Comparison of ENCODE assay signal across 1 cellular context in the genomic region with DNA sequence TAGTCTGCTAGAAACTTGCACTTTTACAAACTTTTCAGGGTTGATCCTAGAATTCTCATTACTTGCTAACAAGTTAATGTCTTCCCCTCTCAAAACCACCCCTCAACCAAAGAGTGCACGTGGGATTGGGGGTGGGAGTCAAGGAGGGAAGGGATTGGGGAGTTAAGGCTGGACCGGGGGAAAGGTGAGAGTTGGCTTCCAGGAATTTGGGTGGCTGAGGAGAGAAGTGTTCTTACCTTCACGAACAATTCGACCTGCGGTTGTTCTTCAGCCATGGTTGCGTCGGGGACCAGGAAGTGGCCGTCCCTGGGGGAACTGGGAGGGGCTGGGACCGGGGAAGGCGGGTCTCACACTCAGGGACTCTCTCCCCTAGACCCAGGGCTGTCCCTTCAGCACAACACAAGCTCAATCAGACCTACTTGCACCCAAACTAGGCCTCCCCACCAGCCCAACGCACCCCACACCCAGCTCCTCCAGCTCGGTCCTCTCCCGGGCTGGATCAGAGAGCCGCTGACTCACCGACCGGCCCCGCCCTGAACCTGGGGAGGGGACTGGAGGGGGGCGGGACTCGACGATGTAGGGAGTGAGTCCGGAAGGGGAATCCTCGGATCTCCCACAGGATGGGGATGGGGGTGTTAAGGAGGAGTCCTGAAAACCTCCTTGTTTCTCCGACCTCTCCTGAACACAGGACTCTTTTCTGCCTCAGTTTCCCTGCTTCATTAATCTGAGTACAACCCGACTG.
TF ChIP-seq lines count a peak whose summit lies in the region.

A gene (minus strand): TSS at position 505 of the 742 bp plus-strand sequence. CDS start 230 bp downstream, at position 275.

TF ChIP-seq in HepG2, 621 proteins besides CTCF, POLR2A, EP300 and RAD21 (continued from another document and continues in another):
- TF ChIP-seq, protein P1, sequence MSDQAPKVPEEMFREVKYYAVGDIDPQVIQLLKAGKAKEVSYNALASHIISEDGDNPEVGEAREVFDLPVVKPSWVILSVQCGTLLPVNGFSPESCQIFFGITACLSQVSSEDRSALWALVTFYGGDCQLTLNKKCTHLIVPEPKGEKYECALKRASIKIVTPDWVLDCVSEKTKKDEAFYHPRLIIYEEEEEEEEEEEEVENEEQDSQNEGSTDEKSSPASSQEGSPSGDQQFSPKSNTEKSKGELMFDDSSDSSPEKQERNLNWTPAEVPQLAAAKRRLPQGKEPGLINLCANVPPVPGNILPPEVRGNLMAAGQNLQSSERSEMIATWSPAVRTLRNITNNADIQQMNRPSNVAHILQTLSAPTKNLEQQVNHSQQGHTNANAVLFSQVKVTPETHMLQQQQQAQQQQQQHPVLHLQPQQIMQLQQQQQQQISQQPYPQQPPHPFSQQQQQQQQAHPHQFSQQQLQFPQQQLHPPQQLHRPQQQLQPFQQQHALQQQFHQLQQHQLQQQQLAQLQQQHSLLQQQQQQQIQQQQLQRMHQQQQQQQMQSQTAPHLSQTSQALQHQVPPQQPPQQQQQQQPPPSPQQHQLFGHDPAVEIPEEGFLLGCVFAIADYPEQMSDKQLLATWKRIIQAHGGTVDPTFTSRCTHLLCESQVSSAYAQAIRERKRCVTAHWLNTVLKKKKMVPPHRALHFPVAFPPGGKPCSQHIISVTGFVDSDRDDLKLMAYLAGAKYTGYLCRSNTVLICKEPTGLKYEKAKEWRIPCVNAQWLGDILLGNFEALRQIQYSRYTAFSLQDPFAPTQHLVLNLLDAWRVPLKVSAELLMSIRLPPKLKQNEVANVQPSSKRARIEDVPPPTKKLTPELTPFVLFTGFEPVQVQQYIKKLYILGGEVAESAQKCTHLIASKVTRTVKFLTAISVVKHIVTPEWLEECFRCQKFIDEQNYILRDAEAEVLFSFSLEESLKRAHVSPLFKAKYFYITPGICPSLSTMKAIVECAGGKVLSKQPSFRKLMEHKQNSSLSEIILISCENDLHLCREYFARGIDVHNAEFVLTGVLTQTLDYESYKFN (CRISPR knock-in tag; conservative IDR thresholded peaks at IDR 0.05) = peak; percentile 65
- TF ChIP-seq, protein P2, sequence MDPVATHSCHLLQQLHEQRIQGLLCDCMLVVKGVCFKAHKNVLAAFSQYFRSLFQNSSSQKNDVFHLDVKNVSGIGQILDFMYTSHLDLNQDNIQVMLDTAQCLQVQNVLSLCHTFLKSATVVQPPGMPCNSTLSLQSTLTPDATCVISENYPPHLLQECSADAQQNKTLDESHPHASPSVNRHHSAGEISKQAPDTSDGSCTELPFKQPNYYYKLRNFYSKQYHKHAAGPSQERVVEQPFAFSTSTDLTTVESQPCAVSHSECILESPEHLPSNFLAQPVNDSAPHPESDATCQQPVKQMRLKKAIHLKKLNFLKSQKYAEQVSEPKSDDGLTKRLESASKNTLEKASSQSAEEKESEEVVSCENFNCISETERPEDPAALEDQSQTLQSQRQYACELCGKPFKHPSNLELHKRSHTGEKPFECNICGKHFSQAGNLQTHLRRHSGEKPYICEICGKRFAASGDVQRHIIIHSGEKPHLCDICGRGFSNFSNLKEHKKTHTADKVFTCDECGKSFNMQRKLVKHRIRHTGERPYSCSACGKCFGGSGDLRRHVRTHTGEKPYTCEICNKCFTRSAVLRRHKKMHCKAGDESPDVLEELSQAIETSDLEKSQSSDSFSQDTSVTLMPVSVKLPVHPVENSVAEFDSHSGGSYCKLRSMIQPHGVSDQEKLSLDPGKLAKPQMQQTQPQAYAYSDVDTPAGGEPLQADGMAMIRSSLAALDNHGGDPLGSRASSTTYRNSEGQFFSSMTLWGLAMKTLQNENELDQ (CRISPR knock-in tag; IDR thresholded peaks at IDR 0.05; ENCODE audit: borderline replicate concordance) = peak; percentile 42; the same call in 1 of the 2 replicates
- TF ChIP-seq ZNF879 (CRISPR knock-in tag; IDR thresholded peaks at IDR 0.05) = 0 out of 2 replicates have a peak, but pooled peaks have one; percentile 78
- TF ChIP-seq, protein P3, sequence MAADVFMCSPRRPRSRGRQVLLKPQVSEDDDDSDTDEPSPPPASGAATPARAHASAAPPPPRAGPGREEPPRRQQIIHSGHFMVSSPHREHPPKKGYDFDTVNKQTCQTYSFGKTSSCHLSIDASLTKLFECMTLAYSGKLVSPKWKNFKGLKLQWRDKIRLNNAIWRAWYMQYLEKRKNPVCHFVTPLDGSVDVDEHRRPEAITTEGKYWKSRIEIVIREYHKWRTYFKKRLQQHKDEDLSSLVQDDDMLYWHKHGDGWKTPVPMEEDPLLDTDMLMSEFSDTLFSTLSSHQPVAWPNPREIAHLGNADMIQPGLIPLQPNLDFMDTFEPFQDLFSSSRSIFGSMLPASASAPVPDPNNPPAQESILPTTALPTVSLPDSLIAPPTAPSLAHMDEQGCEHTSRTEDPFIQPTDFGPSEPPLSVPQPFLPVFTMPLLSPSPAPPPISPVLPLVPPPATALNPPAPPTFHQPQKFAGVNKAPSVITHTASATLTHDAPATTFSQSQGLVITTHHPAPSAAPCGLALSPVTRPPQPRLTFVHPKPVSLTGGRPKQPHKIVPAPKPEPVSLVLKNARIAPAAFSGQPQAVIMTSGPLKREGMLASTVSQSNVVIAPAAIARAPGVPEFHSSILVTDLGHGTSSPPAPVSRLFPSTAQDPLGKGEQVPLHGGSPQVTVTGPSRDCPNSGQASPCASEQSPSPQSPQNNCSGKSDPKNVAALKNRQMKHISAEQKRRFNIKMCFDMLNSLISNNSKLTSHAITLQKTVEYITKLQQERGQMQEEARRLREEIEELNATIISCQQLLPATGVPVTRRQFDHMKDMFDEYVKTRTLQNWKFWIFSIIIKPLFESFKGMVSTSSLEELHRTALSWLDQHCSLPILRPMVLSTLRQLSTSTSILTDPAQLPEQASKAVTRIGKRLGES (CRISPR knock-in tag; IDR thresholded peaks at IDR 0.05; ENCODE audit: borderline replicate concordance) = no peak
- no peak for TF ChIP-seq ARNTL (CRISPR knock-in tag; IDR thresholded peaks at IDR 0.05)
- TF ChIP-seq, protein P4, sequence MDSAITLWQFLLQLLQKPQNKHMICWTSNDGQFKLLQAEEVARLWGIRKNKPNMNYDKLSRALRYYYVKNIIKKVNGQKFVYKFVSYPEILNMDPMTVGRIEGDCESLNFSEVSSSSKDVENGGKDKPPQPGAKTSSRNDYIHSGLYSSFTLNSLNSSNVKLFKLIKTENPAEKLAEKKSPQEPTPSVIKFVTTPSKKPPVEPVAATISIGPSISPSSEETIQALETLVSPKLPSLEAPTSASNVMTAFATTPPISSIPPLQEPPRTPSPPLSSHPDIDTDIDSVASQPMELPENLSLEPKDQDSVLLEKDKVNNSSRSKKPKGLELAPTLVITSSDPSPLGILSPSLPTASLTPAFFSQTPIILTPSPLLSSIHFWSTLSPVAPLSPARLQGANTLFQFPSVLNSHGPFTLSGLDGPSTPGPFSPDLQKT (CRISPR knock-in tag; IDR thresholded peaks at IDR 0.05; ENCODE audit: borderline replicate concordance) = no peak
- peak; percentile 80; the same call in 1 of the 2 replicates for TF ChIP-seq GTF2F1 (IDR thresholded peaks at IDR 0.05; ENCODE audit: low read length)
- peak; percentile 48; the same call in 1 of the 2 replicates for TF ChIP-seq ZNF446 (CRISPR knock-in tag; IDR thresholded peaks at IDR 0.05)
- TF ChIP-seq HNRNPH1 (optimal IDR thresholded peaks at IDR 0.05; ENCODE audit: low read depth, low read length) = peak; percentile 92
- no peak for TF ChIP-seq ZNF17 (CRISPR knock-in tag; IDR thresholded peaks at IDR 0.05)
- 0 out of 2 replicates have a peak, but pooled peaks have one; percentile 59 for TF ChIP-seq ZNF749 (CRISPR knock-in tag; IDR thresholded peaks at IDR 0.05; ENCODE audit: borderline replicate concordance)
- TF ChIP-seq ZFP37 (CRISPR knock-in tag; IDR thresholded peaks at IDR 0.05; ENCODE audit: borderline replicate concordance) = peak; percentile 22; the same call in 1 of the 2 replicates
- TF ChIP-seq, protein P5, sequence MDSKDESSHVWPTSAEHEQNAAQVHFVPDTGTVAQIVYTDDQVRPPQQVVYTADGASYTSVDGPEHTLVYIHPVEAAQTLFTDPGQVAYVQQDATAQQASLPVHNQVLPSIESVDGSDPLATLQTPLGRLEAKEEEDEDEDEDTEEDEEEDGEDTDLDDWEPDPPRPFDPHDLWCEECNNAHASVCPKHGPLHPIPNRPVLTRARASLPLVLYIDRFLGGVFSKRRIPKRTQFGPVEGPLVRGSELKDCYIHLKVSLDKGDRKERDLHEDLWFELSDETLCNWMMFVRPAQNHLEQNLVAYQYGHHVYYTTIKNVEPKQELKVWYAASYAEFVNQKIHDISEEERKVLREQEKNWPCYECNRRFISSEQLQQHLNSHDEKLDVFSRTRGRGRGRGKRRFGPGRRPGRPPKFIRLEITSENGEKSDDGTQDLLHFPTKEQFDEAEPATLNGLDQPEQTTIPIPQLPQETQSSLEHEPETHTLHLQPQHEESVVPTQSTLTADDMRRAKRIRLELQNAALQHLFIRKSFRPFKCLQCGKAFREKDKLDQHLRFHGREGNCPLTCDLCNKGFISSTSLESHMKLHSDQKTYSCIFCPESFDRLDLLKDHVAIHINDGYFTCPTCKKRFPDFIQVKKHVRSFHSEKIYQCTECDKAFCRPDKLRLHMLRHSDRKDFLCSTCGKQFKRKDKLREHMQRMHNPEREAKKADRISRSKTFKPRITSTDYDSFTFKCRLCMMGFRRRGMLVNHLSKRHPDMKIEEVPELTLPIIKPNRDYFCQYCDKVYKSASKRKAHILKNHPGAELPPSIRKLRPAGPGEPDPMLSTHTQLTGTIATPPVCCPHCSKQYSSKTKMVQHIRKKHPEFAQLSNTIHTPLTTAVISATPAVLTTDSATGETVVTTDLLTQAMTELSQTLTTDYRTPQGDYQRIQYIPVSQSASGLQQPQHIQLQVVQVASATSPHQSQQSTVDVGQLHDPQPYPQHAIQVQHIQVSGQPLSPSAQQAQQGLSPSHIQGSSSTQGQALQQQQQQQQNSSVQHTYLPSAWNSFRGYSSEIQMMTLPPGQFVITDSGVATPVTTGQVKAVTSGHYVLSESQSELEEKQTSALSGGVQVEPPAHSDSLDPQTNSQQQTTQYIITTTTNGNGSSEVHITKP (CRISPR knock-in tag; IDR thresholded peaks at IDR 0.05; ENCODE audit: low read depth) = peak; percentile 96
- TF ChIP-seq, protein P6, sequence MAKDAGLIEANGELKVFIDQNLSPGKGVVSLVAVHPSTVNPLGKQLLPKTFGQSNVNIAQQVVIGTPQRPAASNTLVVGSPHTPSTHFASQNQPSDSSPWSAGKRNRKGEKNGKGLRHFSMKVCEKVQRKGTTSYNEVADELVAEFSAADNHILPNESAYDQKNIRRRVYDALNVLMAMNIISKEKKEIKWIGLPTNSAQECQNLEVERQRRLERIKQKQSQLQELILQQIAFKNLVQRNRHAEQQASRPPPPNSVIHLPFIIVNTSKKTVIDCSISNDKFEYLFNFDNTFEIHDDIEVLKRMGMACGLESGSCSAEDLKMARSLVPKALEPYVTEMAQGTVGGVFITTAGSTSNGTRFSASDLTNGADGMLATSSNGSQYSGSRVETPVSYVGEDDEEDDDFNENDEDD (CRISPR knock-in tag; IDR thresholded peaks at IDR 0.05; ENCODE audit: borderline replicate concordance) = peak; percentile 41; the same call in 1 of the 2 replicates
- TF ChIP-seq TBL1XR1 (IDR thresholded peaks at IDR 0.05; ENCODE audit: borderline replicate concordance, low read length, partially characterized antibody) = no peak
- TF ChIP-seq, protein P7, sequence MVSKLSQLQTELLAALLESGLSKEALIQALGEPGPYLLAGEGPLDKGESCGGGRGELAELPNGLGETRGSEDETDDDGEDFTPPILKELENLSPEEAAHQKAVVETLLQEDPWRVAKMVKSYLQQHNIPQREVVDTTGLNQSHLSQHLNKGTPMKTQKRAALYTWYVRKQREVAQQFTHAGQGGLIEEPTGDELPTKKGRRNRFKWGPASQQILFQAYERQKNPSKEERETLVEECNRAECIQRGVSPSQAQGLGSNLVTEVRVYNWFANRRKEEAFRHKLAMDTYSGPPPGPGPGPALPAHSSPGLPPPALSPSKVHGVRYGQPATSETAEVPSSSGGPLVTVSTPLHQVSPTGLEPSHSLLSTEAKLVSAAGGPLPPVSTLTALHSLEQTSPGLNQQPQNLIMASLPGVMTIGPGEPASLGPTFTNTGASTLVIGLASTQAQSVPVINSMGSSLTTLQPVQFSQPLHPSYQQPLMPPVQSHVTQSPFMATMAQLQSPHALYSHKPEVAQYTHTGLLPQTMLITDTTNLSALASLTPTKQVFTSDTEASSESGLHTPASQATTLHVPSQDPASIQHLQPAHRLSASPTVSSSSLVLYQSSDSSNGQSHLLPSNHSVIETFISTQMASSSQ (IDR thresholded peaks at IDR 0.05; ENCODE audit: low read depth) = peak; percentile 37
- TF ChIP-seq, protein P7 (CRISPR knock-in tag; IDR thresholded peaks at IDR 0.05; ENCODE audit: borderline replicate concordance) = peak; percentile 49; the same call in 1 of the 2 replicates
- TF ChIP-seq RBFOX2 (IDR thresholded peaks at IDR 0.05; ENCODE audit: low read depth, low read length) = peak; percentile 90
- TF ChIP-seq, protein P8, sequence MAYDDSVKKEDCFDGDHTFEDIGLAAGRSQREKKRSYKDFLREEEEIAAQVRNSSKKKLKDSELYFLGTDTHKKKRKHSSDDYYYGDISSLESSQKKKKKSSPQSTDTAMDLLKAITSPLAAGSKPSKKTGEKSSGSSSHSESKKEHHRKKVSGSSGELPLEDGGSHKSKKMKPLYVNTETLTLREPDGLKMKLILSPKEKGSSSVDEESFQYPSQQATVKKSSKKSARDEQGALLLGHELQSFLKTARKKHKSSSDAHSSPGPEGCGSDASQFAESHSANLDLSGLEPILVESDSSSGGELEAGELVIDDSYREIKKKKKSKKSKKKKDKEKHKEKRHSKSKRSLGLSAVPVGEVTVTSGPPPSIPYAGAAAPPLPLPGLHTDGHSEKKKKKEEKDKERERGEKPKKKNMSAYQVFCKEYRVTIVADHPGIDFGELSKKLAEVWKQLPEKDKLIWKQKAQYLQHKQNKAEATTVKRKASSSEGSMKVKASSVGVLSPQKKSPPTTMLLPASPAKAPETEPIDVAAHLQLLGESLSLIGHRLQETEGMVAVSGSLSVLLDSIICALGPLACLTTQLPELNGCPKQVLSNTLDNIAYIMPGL (CRISPR knock-in tag; IDR thresholded peaks at IDR 0.05; ENCODE audit: borderline replicate concordance in 1 of 2, low read depth in 1 of 2) = peak; percentile 62 to 76; a peak in 2 of 4 replicates
- TF ChIP-seq MAZ (IDR thresholded peaks at IDR 0.05; ENCODE audit: borderline replicate concordance, low read depth, low read length) = peak; percentile 97
- peak; percentile 85 for TF ChIP-seq MAZ (CRISPR knock-in tag; IDR thresholded peaks at IDR 0.05; ENCODE audit: low read depth)
- TF ChIP-seq ZNF746 (CRISPR knock-in tag; IDR thresholded peaks at IDR 0.05) = peak; percentile 87; the same call in 1 of the 2 replicates
